1 cellular context compared by ENCODE assay signal in the genomic region with DNA sequence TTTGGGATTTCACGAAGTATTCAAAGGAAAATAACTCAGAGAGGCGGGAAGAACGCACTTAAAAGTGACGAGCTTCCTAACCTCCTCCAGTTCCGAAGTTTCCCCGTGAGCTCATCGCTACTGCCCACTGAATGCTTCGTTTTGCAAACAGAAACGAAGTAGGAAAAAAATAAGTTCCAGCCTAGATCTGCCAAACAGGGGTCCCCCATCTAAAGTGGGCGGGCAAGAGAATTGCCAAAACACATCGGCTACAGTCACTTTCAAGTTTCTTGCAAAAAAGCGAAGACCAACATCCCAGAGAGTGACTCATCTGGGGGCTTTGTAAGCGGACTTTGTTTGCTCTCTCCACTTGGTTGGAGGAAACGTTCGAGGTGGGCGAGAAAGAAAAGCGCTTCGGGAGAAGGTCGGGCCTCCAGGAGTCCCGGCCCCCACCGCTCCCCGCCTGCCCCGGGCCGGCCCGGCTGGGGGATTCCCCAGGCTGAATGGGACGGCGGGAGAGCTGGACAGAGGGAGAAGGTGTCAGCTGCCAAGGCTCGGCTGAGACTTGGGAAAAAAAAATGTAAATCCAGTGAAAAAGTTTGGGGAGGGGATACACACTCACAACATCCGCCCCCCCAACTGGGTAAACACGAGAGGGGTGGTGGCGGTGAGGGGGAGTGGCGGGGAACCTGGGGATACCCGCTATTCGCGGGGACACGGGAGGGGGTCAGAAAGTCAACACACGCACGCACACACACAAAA.
TF ChIP-seq lines count a peak whose summit lies in the region.

No MANE protein-coding gene starts in this region.

TF ChIP-seq in HepG2, 621 proteins besides CTCF, POLR2A, EP300 and RAD21 (continued from another document and continues in another):
- TF ChIP-seq, protein P1, sequence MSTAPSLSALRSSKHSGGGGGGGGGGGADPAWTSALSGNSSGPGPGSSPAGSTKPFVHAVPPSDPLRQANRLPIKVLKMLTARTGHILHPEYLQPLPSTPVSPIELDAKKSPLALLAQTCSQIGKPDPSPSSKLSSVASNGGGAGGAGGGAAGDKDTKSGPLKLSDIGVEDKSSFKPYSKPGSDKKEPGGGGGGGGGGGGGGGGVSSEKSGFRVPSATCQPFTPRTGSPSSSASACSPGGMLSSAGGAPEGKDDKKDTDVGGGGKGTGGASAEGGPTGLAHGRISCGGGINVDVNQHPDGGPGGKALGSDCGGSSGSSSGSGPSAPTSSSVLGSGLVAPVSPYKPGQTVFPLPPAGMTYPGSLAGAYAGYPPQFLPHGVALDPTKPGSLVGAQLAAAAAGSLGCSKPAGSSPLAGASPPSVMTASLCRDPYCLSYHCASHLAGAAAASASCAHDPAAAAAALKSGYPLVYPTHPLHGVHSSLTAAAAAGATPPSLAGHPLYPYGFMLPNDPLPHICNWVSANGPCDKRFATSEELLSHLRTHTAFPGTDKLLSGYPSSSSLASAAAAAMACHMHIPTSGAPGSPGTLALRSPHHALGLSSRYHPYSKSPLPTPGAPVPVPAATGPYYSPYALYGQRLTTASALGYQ (CRISPR knock-in tag; IDR thresholded peaks at IDR 0.05): no peak; the same call in 1 of the 2 replicates
- TF ChIP-seq ZNF17 (CRISPR knock-in tag; IDR thresholded peaks at IDR 0.05) (no peak), XRCC5 (optimal IDR thresholded peaks at IDR 0.05; ENCODE audit: low read length) (no peak), ZNF564 (CRISPR knock-in tag; IDR thresholded peaks at IDR 0.05) (no peak), SMAD1 (CRISPR knock-in tag; IDR thresholded peaks at IDR 0.05; ENCODE audit: borderline replicate concordance, low read depth) (no peak), ZMAT3 (CRISPR knock-in tag; conservative IDR thresholded peaks at IDR 0.05) (peak; percentile 73), ISL2 (CRISPR knock-in tag; IDR thresholded peaks at IDR 0.05) (no peak), ZNF75D (CRISPR knock-in tag; IDR thresholded peaks at IDR 0.05; ENCODE audit: borderline replicate concordance) (no peak), ZNF850 (CRISPR knock-in tag; conservative IDR thresholded peaks at IDR 0.05) (no peak), SMARCC2 (IDR thresholded peaks at IDR 0.05) (no peak), ZNF773 (CRISPR knock-in tag; IDR thresholded peaks at IDR 0.05; ENCODE audit: borderline replicate concordance) (no peak), MAZ (IDR thresholded peaks at IDR 0.05; ENCODE audit: borderline replicate concordance, low read depth, low read length) (peak; percentile 32; the same call in 1 of the 2 replicates), MAZ (CRISPR knock-in tag; IDR thresholded peaks at IDR 0.05; ENCODE audit: low read depth) (peak; percentile 39; the same call in 1 of the 2 replicates), PCBP2 (optimal IDR thresholded peaks at IDR 0.05; ENCODE audit: low read depth, low read length, poor library complexity, severe bottlenecking) (no peak), GATAD1 (CRISPR knock-in tag; IDR thresholded peaks at IDR 0.05) (peak; percentile 39), ZC3H13 (CRISPR knock-in tag; IDR thresholded peaks at IDR 0.05) (peak; percentile 72; the same call in 1 of the 2 replicates), ZNF878 (CRISPR knock-in tag; IDR thresholded peaks at IDR 0.05) (no peak), MYNN (CRISPR knock-in tag; IDR thresholded peaks at IDR 0.05; ENCODE audit: low read depth) (no peak), FLYWCH1 (CRISPR knock-in tag; IDR thresholded peaks at IDR 0.05) (no peak)
- TF ChIP-seq, protein P2, sequence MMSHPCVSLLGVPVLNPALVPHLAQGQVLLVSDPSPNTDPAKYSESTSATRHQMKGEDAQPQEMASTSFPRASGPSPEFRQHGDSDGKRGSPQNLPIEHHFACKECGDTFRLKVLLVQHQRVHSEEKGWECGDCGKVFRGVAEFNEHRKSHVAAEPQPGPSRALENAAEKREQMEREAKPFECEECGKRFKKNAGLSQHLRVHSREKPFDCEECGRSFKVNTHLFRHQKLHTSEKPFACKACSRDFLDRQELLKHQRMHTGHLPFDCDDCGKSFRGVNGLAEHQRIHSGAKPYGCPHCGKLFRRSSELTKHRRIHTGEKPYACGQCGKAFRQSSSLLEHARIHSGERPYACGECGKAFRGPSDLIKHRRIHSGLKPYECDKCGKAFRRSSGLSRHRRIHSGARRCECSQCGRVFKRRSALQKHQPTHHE (CRISPR knock-in tag; IDR thresholded peaks at IDR 0.05; ENCODE audit: borderline replicate concordance): peak; percentile 79; the same call in 1 of the 2 replicates
- TF ChIP-seq, protein P3, sequence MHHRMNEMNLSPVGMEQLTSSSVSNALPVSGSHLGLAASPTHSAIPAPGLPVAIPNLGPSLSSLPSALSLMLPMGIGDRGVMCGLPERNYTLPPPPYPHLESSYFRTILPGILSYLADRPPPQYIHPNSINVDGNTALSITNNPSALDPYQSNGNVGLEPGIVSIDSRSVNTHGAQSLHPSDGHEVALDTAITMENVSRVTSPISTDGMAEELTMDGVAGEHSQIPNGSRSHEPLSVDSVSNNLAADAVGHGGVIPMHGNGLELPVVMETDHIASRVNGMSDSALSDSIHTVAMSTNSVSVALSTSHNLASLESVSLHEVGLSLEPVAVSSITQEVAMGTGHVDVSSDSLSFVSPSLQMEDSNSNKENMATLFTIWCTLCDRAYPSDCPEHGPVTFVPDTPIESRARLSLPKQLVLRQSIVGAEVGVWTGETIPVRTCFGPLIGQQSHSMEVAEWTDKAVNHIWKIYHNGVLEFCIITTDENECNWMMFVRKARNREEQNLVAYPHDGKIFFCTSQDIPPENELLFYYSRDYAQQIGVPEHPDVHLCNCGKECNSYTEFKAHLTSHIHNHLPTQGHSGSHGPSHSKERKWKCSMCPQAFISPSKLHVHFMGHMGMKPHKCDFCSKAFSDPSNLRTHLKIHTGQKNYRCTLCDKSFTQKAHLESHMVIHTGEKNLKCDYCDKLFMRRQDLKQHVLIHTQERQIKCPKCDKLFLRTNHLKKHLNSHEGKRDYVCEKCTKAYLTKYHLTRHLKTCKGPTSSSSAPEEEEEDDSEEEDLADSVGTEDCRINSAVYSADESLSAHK (CRISPR knock-in tag; IDR thresholded peaks at IDR 0.05; ENCODE audit: borderline replicate concordance): no peak
- TF ChIP-seq, protein P4, sequence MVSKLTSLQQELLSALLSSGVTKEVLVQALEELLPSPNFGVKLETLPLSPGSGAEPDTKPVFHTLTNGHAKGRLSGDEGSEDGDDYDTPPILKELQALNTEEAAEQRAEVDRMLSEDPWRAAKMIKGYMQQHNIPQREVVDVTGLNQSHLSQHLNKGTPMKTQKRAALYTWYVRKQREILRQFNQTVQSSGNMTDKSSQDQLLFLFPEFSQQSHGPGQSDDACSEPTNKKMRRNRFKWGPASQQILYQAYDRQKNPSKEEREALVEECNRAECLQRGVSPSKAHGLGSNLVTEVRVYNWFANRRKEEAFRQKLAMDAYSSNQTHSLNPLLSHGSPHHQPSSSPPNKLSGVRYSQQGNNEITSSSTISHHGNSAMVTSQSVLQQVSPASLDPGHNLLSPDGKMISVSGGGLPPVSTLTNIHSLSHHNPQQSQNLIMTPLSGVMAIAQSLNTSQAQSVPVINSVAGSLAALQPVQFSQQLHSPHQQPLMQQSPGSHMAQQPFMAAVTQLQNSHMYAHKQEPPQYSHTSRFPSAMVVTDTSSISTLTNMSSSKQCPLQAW (CRISPR knock-in tag; IDR thresholded peaks at IDR 0.05): peak; percentile 62; the same call in 1 of the 2 replicates
- TF ChIP-seq, protein P5, sequence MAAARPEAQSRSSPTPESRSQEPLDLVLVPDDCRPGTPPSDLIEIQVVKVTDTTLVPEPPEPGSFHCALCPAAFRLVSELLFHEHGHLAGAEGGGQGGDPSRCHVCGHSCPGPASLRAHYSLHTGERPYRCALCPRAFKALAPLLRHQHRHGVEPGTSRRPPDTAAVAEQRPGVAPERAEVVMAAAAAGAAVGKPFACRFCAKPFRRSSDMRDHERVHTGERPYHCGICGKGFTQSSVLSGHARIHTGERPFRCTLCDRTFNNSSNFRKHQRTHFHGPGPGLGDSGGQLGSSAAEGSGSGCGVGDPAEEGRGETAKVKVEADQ (CRISPR knock-in tag; IDR thresholded peaks at IDR 0.05; ENCODE audit: borderline replicate concordance): no peak
- TF ChIP-seq, protein P6, sequence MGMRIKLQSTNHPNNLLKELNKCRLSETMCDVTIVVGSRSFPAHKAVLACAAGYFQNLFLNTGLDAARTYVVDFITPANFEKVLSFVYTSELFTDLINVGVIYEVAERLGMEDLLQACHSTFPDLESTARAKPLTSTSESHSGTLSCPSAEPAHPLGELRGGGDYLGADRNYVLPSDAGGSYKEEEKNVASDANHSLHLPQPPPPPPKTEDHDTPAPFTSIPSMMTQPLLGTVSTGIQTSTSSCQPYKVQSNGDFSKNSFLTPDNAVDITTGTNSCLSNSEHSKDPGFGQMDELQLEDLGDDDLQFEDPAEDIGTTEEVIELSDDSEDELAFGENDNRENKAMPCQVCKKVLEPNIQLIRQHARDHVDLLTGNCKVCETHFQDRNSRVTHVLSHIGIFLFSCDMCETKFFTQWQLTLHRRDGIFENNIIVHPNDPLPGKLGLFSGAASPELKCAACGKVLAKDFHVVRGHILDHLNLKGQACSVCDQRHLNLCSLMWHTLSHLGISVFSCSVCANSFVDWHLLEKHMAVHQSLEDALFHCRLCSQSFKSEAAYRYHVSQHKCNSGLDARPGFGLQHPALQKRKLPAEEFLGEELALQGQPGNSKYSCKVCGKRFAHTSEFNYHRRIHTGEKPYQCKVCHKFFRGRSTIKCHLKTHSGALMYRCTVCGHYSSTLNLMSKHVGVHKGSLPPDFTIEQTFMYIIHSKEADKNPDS (CRISPR knock-in tag; IDR thresholded peaks at IDR 0.05): no peak
- TF ChIP-seq, protein P7, sequence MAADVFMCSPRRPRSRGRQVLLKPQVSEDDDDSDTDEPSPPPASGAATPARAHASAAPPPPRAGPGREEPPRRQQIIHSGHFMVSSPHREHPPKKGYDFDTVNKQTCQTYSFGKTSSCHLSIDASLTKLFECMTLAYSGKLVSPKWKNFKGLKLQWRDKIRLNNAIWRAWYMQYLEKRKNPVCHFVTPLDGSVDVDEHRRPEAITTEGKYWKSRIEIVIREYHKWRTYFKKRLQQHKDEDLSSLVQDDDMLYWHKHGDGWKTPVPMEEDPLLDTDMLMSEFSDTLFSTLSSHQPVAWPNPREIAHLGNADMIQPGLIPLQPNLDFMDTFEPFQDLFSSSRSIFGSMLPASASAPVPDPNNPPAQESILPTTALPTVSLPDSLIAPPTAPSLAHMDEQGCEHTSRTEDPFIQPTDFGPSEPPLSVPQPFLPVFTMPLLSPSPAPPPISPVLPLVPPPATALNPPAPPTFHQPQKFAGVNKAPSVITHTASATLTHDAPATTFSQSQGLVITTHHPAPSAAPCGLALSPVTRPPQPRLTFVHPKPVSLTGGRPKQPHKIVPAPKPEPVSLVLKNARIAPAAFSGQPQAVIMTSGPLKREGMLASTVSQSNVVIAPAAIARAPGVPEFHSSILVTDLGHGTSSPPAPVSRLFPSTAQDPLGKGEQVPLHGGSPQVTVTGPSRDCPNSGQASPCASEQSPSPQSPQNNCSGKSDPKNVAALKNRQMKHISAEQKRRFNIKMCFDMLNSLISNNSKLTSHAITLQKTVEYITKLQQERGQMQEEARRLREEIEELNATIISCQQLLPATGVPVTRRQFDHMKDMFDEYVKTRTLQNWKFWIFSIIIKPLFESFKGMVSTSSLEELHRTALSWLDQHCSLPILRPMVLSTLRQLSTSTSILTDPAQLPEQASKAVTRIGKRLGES (CRISPR knock-in tag; IDR thresholded peaks at IDR 0.05; ENCODE audit: borderline replicate concordance): no peak
- TF ChIP-seq, protein P8, sequence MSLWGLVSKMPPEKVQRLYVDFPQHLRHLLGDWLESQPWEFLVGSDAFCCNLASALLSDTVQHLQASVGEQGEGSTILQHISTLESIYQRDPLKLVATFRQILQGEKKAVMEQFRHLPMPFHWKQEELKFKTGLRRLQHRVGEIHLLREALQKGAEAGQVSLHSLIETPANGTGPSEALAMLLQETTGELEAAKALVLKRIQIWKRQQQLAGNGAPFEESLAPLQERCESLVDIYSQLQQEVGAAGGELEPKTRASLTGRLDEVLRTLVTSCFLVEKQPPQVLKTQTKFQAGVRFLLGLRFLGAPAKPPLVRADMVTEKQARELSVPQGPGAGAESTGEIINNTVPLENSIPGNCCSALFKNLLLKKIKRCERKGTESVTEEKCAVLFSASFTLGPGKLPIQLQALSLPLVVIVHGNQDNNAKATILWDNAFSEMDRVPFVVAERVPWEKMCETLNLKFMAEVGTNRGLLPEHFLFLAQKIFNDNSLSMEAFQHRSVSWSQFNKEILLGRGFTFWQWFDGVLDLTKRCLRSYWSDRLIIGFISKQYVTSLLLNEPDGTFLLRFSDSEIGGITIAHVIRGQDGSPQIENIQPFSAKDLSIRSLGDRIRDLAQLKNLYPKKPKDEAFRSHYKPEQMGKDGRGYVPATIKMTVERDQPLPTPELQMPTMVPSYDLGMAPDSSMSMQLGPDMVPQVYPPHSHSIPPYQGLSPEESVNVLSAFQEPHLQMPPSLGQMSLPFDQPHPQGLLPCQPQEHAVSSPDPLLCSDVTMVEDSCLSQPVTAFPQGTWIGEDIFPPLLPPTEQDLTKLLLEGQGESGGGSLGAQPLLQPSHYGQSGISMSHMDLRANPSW (CRISPR knock-in tag; IDR thresholded peaks at IDR 0.05; ENCODE audit: borderline replicate concordance): no peak
- TF ChIP-seq, protein P9, sequence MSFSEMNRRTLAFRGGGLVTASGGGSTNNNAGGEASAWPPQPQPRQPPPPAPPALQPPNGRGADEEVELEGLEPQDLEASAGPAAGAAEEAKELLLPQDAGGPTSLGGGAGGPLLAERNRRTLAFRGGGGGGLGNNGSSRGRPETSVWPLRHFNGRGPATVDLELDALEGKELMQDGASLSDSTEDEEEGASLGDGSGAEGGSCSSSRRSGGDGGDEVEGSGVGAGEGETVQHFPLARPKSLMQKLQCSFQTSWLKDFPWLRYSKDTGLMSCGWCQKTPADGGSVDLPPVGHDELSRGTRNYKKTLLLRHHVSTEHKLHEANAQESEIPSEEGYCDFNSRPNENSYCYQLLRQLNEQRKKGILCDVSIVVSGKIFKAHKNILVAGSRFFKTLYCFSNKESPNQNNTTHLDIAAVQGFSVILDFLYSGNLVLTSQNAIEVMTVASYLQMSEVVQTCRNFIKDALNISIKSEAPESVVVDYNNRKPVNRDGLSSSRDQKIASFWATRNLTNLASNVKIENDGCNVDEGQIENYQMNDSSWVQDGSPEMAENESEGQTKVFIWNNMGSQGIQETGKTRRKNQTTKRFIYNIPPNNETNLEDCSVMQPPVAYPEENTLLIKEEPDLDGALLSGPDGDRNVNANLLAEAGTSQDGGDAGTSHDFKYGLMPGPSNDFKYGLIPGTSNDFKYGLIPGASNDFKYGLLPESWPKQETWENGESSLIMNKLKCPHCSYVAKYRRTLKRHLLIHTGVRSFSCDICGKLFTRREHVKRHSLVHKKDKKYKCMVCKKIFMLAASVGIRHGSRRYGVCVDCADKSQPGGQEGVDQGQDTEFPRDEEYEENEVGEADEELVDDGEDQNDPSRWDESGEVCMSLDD (CRISPR knock-in tag; IDR thresholded peaks at IDR 0.05; ENCODE audit: borderline replicate concordance): no peak
- TF ChIP-seq, protein P10, sequence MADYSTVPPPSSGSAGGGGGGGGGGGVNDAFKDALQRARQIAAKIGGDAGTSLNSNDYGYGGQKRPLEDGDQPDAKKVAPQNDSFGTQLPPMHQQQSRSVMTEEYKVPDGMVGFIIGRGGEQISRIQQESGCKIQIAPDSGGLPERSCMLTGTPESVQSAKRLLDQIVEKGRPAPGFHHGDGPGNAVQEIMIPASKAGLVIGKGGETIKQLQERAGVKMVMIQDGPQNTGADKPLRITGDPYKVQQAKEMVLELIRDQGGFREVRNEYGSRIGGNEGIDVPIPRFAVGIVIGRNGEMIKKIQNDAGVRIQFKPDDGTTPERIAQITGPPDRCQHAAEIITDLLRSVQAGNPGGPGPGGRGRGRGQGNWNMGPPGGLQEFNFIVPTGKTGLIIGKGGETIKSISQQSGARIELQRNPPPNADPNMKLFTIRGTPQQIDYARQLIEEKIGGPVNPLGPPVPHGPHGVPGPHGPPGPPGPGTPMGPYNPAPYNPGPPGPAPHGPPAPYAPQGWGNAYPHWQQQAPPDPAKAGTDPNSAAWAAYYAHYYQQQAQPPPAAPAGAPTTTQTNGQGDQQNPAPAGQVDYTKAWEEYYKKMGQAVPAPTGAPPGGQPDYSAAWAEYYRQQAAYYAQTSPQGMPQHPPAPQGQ (CRISPR knock-in tag; IDR thresholded peaks at IDR 0.05; ENCODE audit: borderline replicate concordance): no peak
